In the genomic region with DNA sequence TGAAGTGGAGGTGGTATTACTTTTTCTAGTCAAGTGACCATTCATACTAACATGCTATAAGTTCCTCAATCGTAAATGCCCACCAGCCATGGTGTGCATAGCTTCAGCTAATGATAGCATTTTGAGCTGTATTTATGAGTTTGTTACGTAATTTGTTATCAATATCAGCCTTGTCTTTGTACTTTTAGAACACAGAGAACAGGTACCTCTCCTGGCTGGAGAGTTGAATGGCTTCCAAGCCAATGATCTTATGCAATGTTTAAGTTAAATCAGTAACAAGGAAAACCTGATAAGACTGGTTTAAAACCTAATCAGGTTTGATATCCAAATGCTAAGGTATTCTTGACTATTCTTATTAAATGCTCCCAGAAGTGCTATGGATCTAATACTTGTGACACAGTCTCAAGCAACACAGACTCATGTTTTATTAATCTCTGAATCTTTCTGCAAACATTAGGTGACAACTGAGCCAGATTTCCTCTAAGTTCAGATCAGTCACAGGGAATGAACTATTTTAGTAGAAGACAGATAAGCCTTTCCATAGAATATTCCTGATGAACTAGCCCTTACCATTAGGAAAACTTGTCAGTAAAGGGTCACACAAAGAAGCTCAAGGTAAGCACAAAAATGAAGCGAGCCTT, we compare ENCODE assay signal across 20 cellular contexts.
DNase-seq lines count a peak whose midpoint lies in the region; ATAC-seq, FAIRE-seq and TF ChIP-seq lines count a peak whose summit lies in the region.
"Had no signal": no experiment of that assay in that cellular context is flagged by ENCODE, and none has a peak within 500 bp of the region (broad histone marks: within the 10 kb centered on the region; RNA-seq: fewer than 3 reads in every experiment).

No MANE protein-coding gene starts in this region.

- H3K27ac Mint-ChIP-seq in Calu3 (ENCODE audit: unreplicated experiment), result peak overlapping the region; percentile 72
- H3K27ac Mint-ChIP-seq in glutamatergic neuron (ENCODE audit: unreplicated experiment), result no peak overlapping the region
- H3K27ac Mint-ChIP-seq: CD4-positive, alpha-beta T cell; IgD-negative memory B cell had no signal

- intact Hi-C loops in Calu3 (cut with micrococcal nuclease; ENCODE audit: unreplicated experiment), result loop anchor here (2.0 kb wide), 1 partner anchor 149 kb away; no protein-coding TSS in a partner anchor
- intact Hi-C loops in pancreas (cut with DNase I), result no loop called here
- intact Hi-C loops in esophagus muscularis mucosa (cut with DNase I), result no loop called here
- intact Hi-C loops in posterior vena cava (cut with DNase I), result no loop called here

- H3K9me3 Mint-ChIP-seq in Calu3 (ENCODE audit: low read depth, unreplicated experiment) (no peaks in the 10 kb centered on the region), glutamatergic neuron (ENCODE audit: unreplicated experiment) (no peaks in the 10 kb centered on the region)
- H3K9me3 Mint-ChIP-seq: CD4-positive, alpha-beta T cell; IgD-negative memory B cell had no signal

- CTCF ChIA-PET in Calu3 (lab: Charles Lee), result no interaction called here

- H3K27me3 ChIP-seq in pancreas (no peaks in the 10 kb centered on the region), esophagus muscularis mucosa (no peaks in the 10 kb centered on the region)

- FAIRE-seq in pancreas (lab: Jason Lieb, UNC), result no peak
- FAIRE-seq: GM12878 had no signal

- H3K4me1 ChIP-seq in pancreas (peaks cover 16 to 32% (median 27%) of the 10 kb centered on the region in 3 donors), esophagus muscularis mucosa (peaks cover 18 to 36% (median 29%) of the 10 kb centered on the region in 4 donors)

- 0 out of 2 replicates have a peak overlapping the region, but pooled peaks have one; percentile 3 for H3K27ac ChIP-seq in VCaP
- peak overlapping the region in 2 of 4 donors; percentile 46 to 64 for H3K27ac ChIP-seq in pancreas
- H3K27ac ChIP-seq in esophagus muscularis mucosa (replicated peaks in 1 of 4), result no peak overlapping the region

- ATAC-seq in left lobe of liver (peak; percentile 74), pancreas (peak; percentile 60 to 81 (median 76))
- ATAC-seq: GM12878 had no signal

- no peak for TF ChIP-seq CTCF in Calu3 (IDR thresholded peaks at IDR 0.05; ENCODE audit: unreplicated experiment)
- TF ChIP-seq CTCF in VCaP (conservative IDR thresholded peaks at IDR 0.05), result no peak
- TF ChIP-seq CTCF in pancreas (IDR thresholded peaks at IDR 0.05), result no peak
- TF ChIP-seq CTCF in esophagus muscularis mucosa (IDR thresholded peaks at IDR 0.05), result no peak
- TF ChIP-seq CTCF in glutamatergic neuron (IDR thresholded peaks at IDR 0.05; ENCODE audit: partially characterized antibody, unreplicated experiment), result no peak

- H3K4me1 Mint-ChIP-seq in Calu3 (ENCODE audit: low read depth, unreplicated experiment) (peaks cover 68% of the 10 kb centered on the region), glutamatergic neuron (ENCODE audit: low read depth, unreplicated experiment) (no peaks in the 10 kb centered on the region)
- H3K4me1 Mint-ChIP-seq: IgD-negative memory B cell had no signal

- 29 to 33% methylated on average over 3 of the region's 3 CpGs for WGBS in pancreas, 2 donors
- WGBS in esophagus muscularis mucosa, result 96% methylated on average over 3 of the region's 3 CpGs

- H3K4me3 Mint-ChIP-seq in Calu3 (ENCODE audit: low read depth, unreplicated experiment), result peak overlapping the region; percentile 17
- H3K4me3 Mint-ChIP-seq in glutamatergic neuron (ENCODE audit: unreplicated experiment), result no peak overlapping the region
- H3K4me3 Mint-ChIP-seq: CD4-positive, alpha-beta T cell; IgD-negative memory B cell had no signal

- TF ChIP-seq POLR2A in esophagus muscularis mucosa (IDR thresholded peaks at IDR 0.05; ENCODE audit: low read depth), result no peak

- no peaks in the 10 kb centered on the region for H3K27me3 Mint-ChIP-seq in Calu3 (ENCODE audit: unreplicated experiment)
- H3K27me3 Mint-ChIP-seq in glutamatergic neuron (ENCODE audit: unreplicated experiment), result no peaks in the 10 kb centered on the region
- H3K27me3 Mint-ChIP-seq: CD4-positive, alpha-beta T cell; IgD-negative memory B cell had no signal

- H3K36me3 ChIP-seq in pancreas (no peaks in the 10 kb centered on the region), esophagus muscularis mucosa (no peaks in the 10 kb centered on the region)

- no TSS peak for BruUV-seq in Calu3 (replicated peaks; lab: Mats Ljungman, UMichigan)

- H3K36me3 Mint-ChIP-seq in Calu3 (ENCODE audit: insufficient read depth, unreplicated experiment) (peaks cover 15% of the 10 kb centered on the region), glutamatergic neuron (ENCODE audit: unreplicated experiment) (no peaks in the 10 kb centered on the region)
- H3K36me3 Mint-ChIP-seq: IgD-negative memory B cell had no signal

- TF ChIP-seq EP300 in esophagus muscularis mucosa (IDR thresholded peaks at IDR 0.05), result no peak

- DNase-seq in Calu3 (peak; percentile 21), left lobe of liver (ENCODE audit: low spot score) (no peak), pancreas (no peak), esophagus muscularis mucosa (ENCODE audit: extremely low spot score) (no peak), posterior vena cava (ENCODE audit: low spot score) (no peak), glutamatergic neuron (no peak)
- no peak for DNase-seq in NK-92 treated with Interleukin-12 subunit alpha and Interleukin-12 subunit beta, amount 100 ng/mL, for 24 hours (lab: John Stamatoyannopoulos, UW)
- DNase-seq: CD4-positive, alpha-beta T cell; DMS53; EL; Karpas-422; NCI-H1417; NCI-H187; NCI-H2107; NCI-H2227 treated with DMSO at 0.1 percent for 48 hours; NCI-H510A treated with DMSO at 0.1 percent for 48 hours; NCI-H82 had no signal

- H3K9me3 ChIP-seq in pancreas (no peaks in the 10 kb centered on the region), esophagus muscularis mucosa (no peaks in the 10 kb centered on the region)

- H3K4me3 ChIP-seq in pancreas, result no peak overlapping the region
- H3K4me3 ChIP-seq in esophagus muscularis mucosa, result no peak overlapping the region
- H3K4me3 ChIP-seq: GM12878 had no signal
